In genomic region chr6:47241742-47242482, GRCh38 we compare ENCODE assay signal across 9 cellular contexts.
DNase-seq lines count a peak whose midpoint lies in the region; ATAC-seq, FAIRE-seq and TF ChIP-seq lines count a peak whose summit lies in the region.
"Had no signal": no experiment of that assay in that cellular context is flagged by ENCODE, and none has a peak within 500 bp of the region (broad histone marks: within the 10 kb centered on the region; RNA-seq: fewer than 3 reads in every experiment).

No MANE protein-coding gene starts in this region.

- peaks cover 57% of the 10 kb centered on the region for H3K79me2 ChIP-seq in HCT116 (ENCODE audit: insufficient read depth, low read length)
- H3K79me2 ChIP-seq in HepG2 (ENCODE audit: insufficient read depth, low read length): peaks cover 20% of the 10 kb centered on the region

- no peak for FAIRE-seq in HepG2 (lab: Jason Lieb, UNC)
- FAIRE-seq: endometrium had no signal

- H3K27me3 ChIP-seq in HCT116 (ENCODE audit: insufficient read depth, low read length) (no peaks in the 10 kb centered on the region), WERI-Rb-1 (ENCODE audit: insufficient read depth, low read depth, severe bottlenecking) (no peaks in the 10 kb centered on the region), HepG2 (ENCODE audit: control insufficient read depth in 1 of 2, insufficient read depth in 2 of 2, low read length in 2 of 2) (no peaks in the 10 kb centered on the region)

- BruUV-seq in HCT116 (replicated peaks; lab: Mats Ljungman, UMichigan): TSS peak; percentile 15
- BruUV-seq in HepG2 (replicated peaks; lab: Mats Ljungman, UMichigan): no TSS peak

- H3K4me2 ChIP-seq in HCT116 (ENCODE audit: low read length): peak overlapping the region; percentile 65
- no peak overlapping the region for H3K4me2 ChIP-seq in HepG2 (ENCODE audit: low read depth, low read length)

- no peak for TF ChIP-seq CTCF in HCT116 (IDR thresholded peaks at IDR 0.05 in 2 of 3, conservative IDR thresholded peaks at IDR 0.05 in 1 of 3; ENCODE audit: borderline replicate concordance in 1 of 3, insufficient read depth in 1 of 3, low read depth in 2 of 3, low read length in 2 of 3)
- TF ChIP-seq CTCF in WERI-Rb-1 (IDR thresholded peaks at IDR 0.05; ENCODE audit: low read depth, low read length): peak; percentile 57; the same call in 1 of the 2 replicates
- no peak for TF ChIP-seq CTCF in HepG2 (CRISPR knock-in tag; IDR thresholded peaks at IDR 0.05)
- TF ChIP-seq CTCF in omental fat pad (IDR thresholded peaks at IDR 0.05): no peak

- H2AFZ ChIP-seq in HCT116 (ENCODE audit: low read depth, low read length, poor library complexity, severe bottlenecking) (no peak overlapping the region), HepG2 (ENCODE audit: low read length) (no peak overlapping the region)

- CTCF ChIA-PET in HCT116 (lab: Charles Lee): no interaction called here
- CTCF ChIA-PET in HepG2 (lab: Yijun Ruan, JAX; ENCODE audit: low intra/inter-chr PET ratio, low total read pairs): no interaction called here

- ATAC-seq in HCT116 (0 out of 2 replicates have a peak, but pooled peaks have one; percentile 5), HepG2 (no peak), omental fat pad (ENCODE audit: low FRiP score) (no peak)
- no peak for ATAC-seq in effector memory CD8-positive, alpha-beta T cell (replicated peaks)

- H3K4me3 ChIP-seq in HCT116 (replicated peaks in 1 of 2; ENCODE audit: low read depth in 1 of 2, low read length in 2 of 2) (peak overlapping the region in 1 of 2 experiments; percentile 30; a peak in 2 of 4 replicates), WERI-Rb-1 (ENCODE audit: low read depth, low read length) (peak overlapping the region; percentile 8; the same call in 1 of the 2 replicates), HepG2 (replicated peaks in 1 of 3; ENCODE audit: insufficient read depth in 1 of 3, low read depth in 2 of 3, low read length in 3 of 3) (no peak overlapping the region)

- peaks cover 1% of the 10 kb centered on the region; the same call in 1 of the 2 replicates for H4K20me1 ChIP-seq in HCT116 (ENCODE audit: insufficient read depth)
- H4K20me1 ChIP-seq in HepG2 (ENCODE audit: insufficient read depth, low read length): no peaks in the 10 kb centered on the region; the same call in 1 of the 2 replicates

- POLR2A ChIA-PET in HCT116 (lab: Charles Lee) (interaction anchor here (0.5 to 1.1 kb wide), 5 partner anchors 11 to 135 kb away, joined by 3 read pairs; no protein-coding TSS in a partner anchor), HepG2 (lab: Yijun Ruan, JAX) (no interaction called here)

- no peaks in the 10 kb centered on the region; a peak in 1 of 4 replicates for H3K36me3 ChIP-seq in HCT116 (ENCODE audit: control insufficient read depth in 1 of 2, insufficient read depth in 2 of 2, low read length in 2 of 2)
- no peaks in the 10 kb centered on the region for H3K36me3 ChIP-seq in WERI-Rb-1
- H3K36me3 ChIP-seq in HepG2 (replicated peaks in 1 of 2; ENCODE audit: control insufficient read depth in 1 of 2, insufficient read depth in 2 of 2, low read length in 2 of 2): peaks cover 23 to 53% of the 10 kb centered on the region in 2 experiments

- TF ChIP-seq EP300 in HepG2 (IDR thresholded peaks at IDR 0.05; ENCODE audit: low read depth in 2 of 2, low read length in 2 of 2) (no peak), HepG2 (CRISPR knock-in tag; IDR thresholded peaks at IDR 0.05; ENCODE audit: borderline replicate concordance) (no peak)

- H3K4me1 ChIP-seq in HCT116 (ENCODE audit: control insufficient read depth in 1 of 2, insufficient read depth in 2 of 2, low read length in 2 of 2): peaks cover 7 to 33% of the 10 kb centered on the region in 2 experiments
- peaks cover under 1% of the 10 kb centered on the region; the same call in 1 of the 2 replicates for H3K4me1 ChIP-seq in HepG2 (ENCODE audit: insufficient read depth, low read length)

- no peak overlapping the region for H3K27ac Mint-ChIP-seq in effector memory CD8-positive, alpha-beta T cell

- H3K9me3 ChIP-seq in HCT116 (ENCODE audit: control insufficient read depth in 1 of 2, insufficient read depth in 1 of 2, low read depth in 1 of 2, low read length in 2 of 2): no peaks in the 10 kb centered on the region
- H3K9me3 ChIP-seq in WERI-Rb-1 (ENCODE audit: severe bottlenecking): no peaks in the 10 kb centered on the region
- no peaks in the 10 kb centered on the region for H3K9me3 ChIP-seq in HepG2 (ENCODE audit: low read length)

- no peak for TF ChIP-seq RAD21 in HCT116 (IDR thresholded peaks at IDR 0.05; ENCODE audit: low read depth)
- TF ChIP-seq RAD21 in HepG2 (CRISPR knock-in tag; IDR thresholded peaks at IDR 0.05): no peak

- TF ChIP-seq POLR2A in HCT116 (IDR thresholded peaks at IDR 0.05; ENCODE audit: borderline replicate concordance, extremely low read depth, insufficient read depth, insufficient read length) (no peak), HepG2 (IDR thresholded peaks at IDR 0.05; ENCODE audit: insufficient read depth in 1 of 2, low read depth in 2 of 2, low read length in 2 of 2) (no peak)

- RAD21 ChIA-PET in HCT116 (lab: Charles Lee; ENCODE audit: low non-redundant PET in 1 of 2, low total read pairs in 2 of 2, uncharacterized antibody in 2 of 2, unreplicated experiment in 2 of 2): no interaction called here

- over 99% methylated on average over 4 of the region's 4 CpGs for WGBS in HepG2 (ENCODE audit: low lambda C conversion rate)

- no peaks in the 10 kb centered on the region for H3K9me2 ChIP-seq in HCT116 (ENCODE audit: insufficient read depth)

- peaks cover 8 to 18% of the 10 kb centered on the region in 2 donors for H3K27me3 Mint-ChIP-seq in effector memory CD8-positive, alpha-beta T cell

- peak; percentile 4 for DNase-seq in A172 (ENCODE audit: low spot score)
- no peak for DNase-seq in HCT116 (ENCODE audit: low read depth, low spot score)
- DNase-seq in WERI-Rb-1: peak; percentile 78
- no peak for DNase-seq in HepG2 (ENCODE audit: low spot score)
- DNase-seq in effector memory CD8-positive, alpha-beta T cell: no peak
- DNase-seq in omental fat pad (ENCODE audit: low spot score): no peak
- DNase-seq in AG08395 (ENCODE audit: low spot score): no peak
- no peak for DNase-seq in stimulated activated CD4-positive, alpha-beta T cell treated with anti-CD3 and anti-CD28 coated beads, Interleukin-15, amount 100 ng/mL, for 24 hours

- peak overlapping the region; percentile 34; the same call in 1 of the 2 replicates for H3K9ac ChIP-seq in HCT116 (ENCODE audit: low read length)
- H3K9ac ChIP-seq in HepG2 (ENCODE audit: insufficient read depth, low read depth, low read length): no peak overlapping the region

- in situ Hi-C loops in HepG2 (cut with HindIII; ENCODE audit: extremely low pct_ligation_motif_present, low pct_unique_long_range_greater_than_20kb): loop anchor here (10.0 kb wide), 1 partner anchor 137 kb away; no protein-coding TSS in a partner anchor

- H3K27ac ChIP-seq in HCT116 (ENCODE audit: low read depth, low read length): no peak overlapping the region
- peak overlapping the region; percentile 73 for H3K27ac ChIP-seq in WERI-Rb-1
- H3K27ac ChIP-seq in HepG2 (ENCODE audit: extremely low read length, insufficient read depth, low read length): no peak overlapping the region

- H3K9me3 Mint-ChIP-seq in effector memory CD8-positive, alpha-beta T cell: peaks cover 0 to 2% of the 10 kb centered on the region in 2 donors

- no peaks in the 10 kb centered on the region for H3K36me3 Mint-ChIP-seq in effector memory CD8-positive, alpha-beta T cell (ENCODE audit: insufficient read depth)

- no peaks in the 10 kb centered on the region for H3K4me1 Mint-ChIP-seq in effector memory CD8-positive, alpha-beta T cell (ENCODE audit: low read depth in 2 of 2)

- intact Hi-C loops in HCT116 (cut with micrococcal nuclease) (no loop called here), HepG2 (cut with micrococcal nuclease; ENCODE audit: unreplicated experiment) (no loop called here)

- no peak overlapping the region for H3K4me3 Mint-ChIP-seq in effector memory CD8-positive, alpha-beta T cell

TF ChIP-seq in HCT116, 20 proteins besides CTCF, POLR2A, EP300 and RAD21:
- TF ChIP-seq ELF1 (IDR thresholded peaks at IDR 0.05; ENCODE audit: borderline replicate concordance, low read depth) (no peak), MAX (IDR thresholded peaks at IDR 0.05) (no peak)

TF ChIP-seq in HepG2, 621 proteins besides CTCF, POLR2A, EP300 and RAD21:
- TF ChIP-seq PHF8 (CRISPR knock-in tag; IDR thresholded peaks at IDR 0.05) (no peak), RBM22 (optimal IDR thresholded peaks at IDR 0.05; ENCODE audit: low read length) (peak; percentile 14), AGO2 (optimal IDR thresholded peaks at IDR 0.05; ENCODE audit: low read depth, low read length) (peak; percentile 34)

Comparison
In these comparisons a context has a peak if more than half of its experiments do, and no peak if none do; other contexts are left out.
1. DNase-seq: peak in A172 (single experiment) and WERI-Rb-1 (single experiment); none in HCT116 (single experiment), HepG2 (single experiment), effector memory CD8-positive, alpha-beta T cell (0 of 3), omental fat pad (single experiment), AG08395 (single experiment) and stimulated activated CD4-positive, alpha-beta T cell treated with anti-CD3 and anti-CD28 coated beads, Interleukin-15, amount 100 ng/mL, for 24 hours (single experiment).